9 cellular contexts compared by ENCODE assay signal in the genomic region with DNA sequence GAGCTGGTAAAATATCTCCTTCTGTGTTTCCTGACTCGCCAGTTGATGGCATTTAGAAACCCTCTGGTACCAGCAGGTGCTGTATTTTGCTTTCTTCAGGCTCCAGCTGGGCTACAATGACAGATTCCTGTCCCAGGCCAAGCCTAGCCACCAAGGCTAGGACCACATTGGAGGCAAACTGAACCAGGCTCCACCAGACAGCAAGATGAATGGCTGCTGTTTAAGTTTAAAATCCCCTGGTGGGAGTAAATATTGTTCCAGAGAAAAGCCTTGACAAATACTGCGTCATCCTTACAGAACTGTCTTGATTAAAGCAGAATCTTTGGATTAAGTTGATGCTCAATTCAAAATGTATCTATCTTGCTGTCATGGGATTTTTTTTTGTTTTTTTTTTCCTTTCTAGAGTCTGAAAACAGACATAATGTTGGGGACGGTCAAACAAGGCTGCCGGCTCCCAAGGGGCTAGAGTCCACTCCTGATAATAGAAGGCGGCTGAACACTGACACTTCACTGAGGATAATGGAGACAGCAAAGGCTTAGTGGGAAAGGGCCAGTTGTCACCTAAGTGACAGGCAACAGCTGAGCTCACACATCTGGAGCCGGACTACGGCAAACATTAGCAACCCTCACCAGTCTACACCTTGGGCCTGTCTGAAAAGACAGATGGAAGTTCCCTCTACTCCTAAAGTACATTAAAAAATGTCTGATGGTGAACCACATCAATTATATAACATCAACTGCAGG. TPM values are rescaled to one million over a fixed set of nuclear protein-coding genes. Genes with fewer than 3 reads are reported as not detected.
DNase-seq lines count a peak whose midpoint lies in the region; ATAC-seq and TF ChIP-seq lines count a peak whose summit lies in the region.
"Had no signal": no experiment of that assay in that cellular context is flagged by ENCODE, and none has a peak within 500 bp of the region (broad histone marks: within the 10 kb centered on the region; RNA-seq: fewer than 3 reads in every experiment).

No MANE protein-coding gene starts in this region.

- peaks cover 5% of the 10 kb centered on the region for H3K4me1 ChIP-seq in CD8-positive, alpha-beta T cell (ENCODE audit: insufficient read depth, low read length)
- peaks cover 41% of the 10 kb centered on the region for H3K4me1 ChIP-seq in osteoblast (ENCODE audit: insufficient read depth, low read length)

- no peak overlapping the region for H3K4me3 ChIP-seq in CD8-positive, alpha-beta T cell (ENCODE audit: low read depth, low read length)
- H3K4me3 ChIP-seq in epithelial cell of proximal tubule (ENCODE audit: low read depth, low read length) (peak overlapping the region; percentile 99), osteoblast (ENCODE audit: insufficient read depth, low read length) (peak overlapping the region; percentile 93)

- H3K4me2 ChIP-seq in osteoblast (ENCODE audit: insufficient read depth, low read length) = peak overlapping the region; percentile 72

- no peak for ATAC-seq in CD8-positive, alpha-beta T cell
- ATAC-seq in GM18861 (IDR thresholded peaks at IDR 0.05; ENCODE audit: unreplicated experiment) (no peak), HG02870 (IDR thresholded peaks at IDR 0.05; ENCODE audit: unreplicated experiment) (no peak)

- intact Hi-C loops in CD8-positive, alpha-beta T cell (cut with DNase I, micrococcal nuclease) = no loop called here

- POLR2A ChIA-PET in CD8-positive, alpha-beta T cell (lab: Charles Lee) = no interaction called here

- no peak for TF ChIP-seq CTCF in CD8-positive, alpha-beta T cell (IDR thresholded peaks at IDR 0.05)
- no peak for TF ChIP-seq CTCF in epithelial cell of proximal tubule (conservative IDR thresholded peaks at IDR 0.05; ENCODE audit: low read depth, low read length)
- no peak for TF ChIP-seq CTCF in osteoblast (IDR thresholded peaks at IDR 0.05; ENCODE audit: extremely low read depth, low read depth, low read length)
- TF ChIP-seq CTCF in GM20000 (IDR thresholded peaks at IDR 0.05; ENCODE audit: extremely low read depth, missing control alignments) = no peak

- no peak overlapping the region for H2AFZ ChIP-seq in osteoblast (ENCODE audit: low read length)

- H3K27ac ChIP-seq in CD8-positive, alpha-beta T cell (ENCODE audit: low read depth, low read length) = no peak overlapping the region
- peak overlapping the region; percentile 48 for H3K27ac ChIP-seq in osteoblast (ENCODE audit: low read depth, low read length)

- H3K27ac Mint-ChIP-seq in CD8-positive, alpha-beta T cell = no peak overlapping the region

- H3K9me3 ChIP-seq in CD8-positive, alpha-beta T cell (ENCODE audit: low read length) = no peaks in the 10 kb centered on the region
- H3K9me3 ChIP-seq in osteoblast (ENCODE audit: low read depth, low read length) = no peaks in the 10 kb centered on the region

- no peaks in the 10 kb centered on the region for H3K9me3 Mint-ChIP-seq in CD8-positive, alpha-beta T cell

- H3K27me3 Mint-ChIP-seq in CD8-positive, alpha-beta T cell (ENCODE audit: low read depth) = peaks cover 52% of the 10 kb centered on the region

- no peaks in the 10 kb centered on the region for H3K36me3 ChIP-seq in CD8-positive, alpha-beta T cell (ENCODE audit: insufficient read depth, low read length)
- peaks cover 8% of the 10 kb centered on the region for H3K36me3 ChIP-seq in osteoblast (ENCODE audit: insufficient read depth, low read length)

- no peaks in the 10 kb centered on the region for H3K36me3 Mint-ChIP-seq in CD8-positive, alpha-beta T cell

- peaks cover 44% of the 10 kb centered on the region for H4K20me1 ChIP-seq in osteoblast (ENCODE audit: insufficient read depth, low read length)

- CTCF ChIA-PET in CD8-positive, alpha-beta T cell (lab: Charles Lee) = no interaction called here

- H3K4me1 Mint-ChIP-seq in CD8-positive, alpha-beta T cell (ENCODE audit: low read depth) = peaks cover 23% of the 10 kb centered on the region

- DNase-seq in CD8-positive, alpha-beta T cell = no peak
- DNase-seq in NCI-H748 treated with DMSO at 0.1 percent for 48 hours (lab: John Stamatoyannopoulos, UW) = peak; percentile 78
- DNase-seq in epithelial cell of proximal tubule (ENCODE audit: low read depth) = no peak
- DNase-seq in osteoblast (ENCODE audit: insufficient read length, low spot score, missing footprints) = no peak
- DNase-seq in epidermal melanocyte (ENCODE audit: insufficient read length, low spot score) = no peak
- DNase-seq in GM20000 (ENCODE audit: low spot score) = no peak
- DNase-seq: Karpas-422 had no signal

- peaks cover 59% of the 10 kb centered on the region for H3K79me2 ChIP-seq in osteoblast (ENCODE audit: insufficient read depth, low read length)

- peak overlapping the region; percentile 15 for H3K4me3 Mint-ChIP-seq in CD8-positive, alpha-beta T cell

- peaks cover 18% of the 10 kb centered on the region for H3K27me3 ChIP-seq in CD8-positive, alpha-beta T cell (ENCODE audit: insufficient read depth, low read length)
- H3K27me3 ChIP-seq in osteoblast (ENCODE audit: insufficient read depth, low read length) = peaks cover 6% of the 10 kb centered on the region

RNA-seq across cellular contexts. Expression of a gene that starts 1.8 kb away (rescaled TPM):
- under 1 TPM in 1 of 2 experiments, not detected in 1; 0.22 TPM for total RNA-seq in CD8-positive, alpha-beta T cell
- total RNA-seq in epithelial cell of proximal tubule (11.6 and 22.2 TPM in 2 replicates), osteoblast (13.0 and 14.7 TPM in 2 replicates)

Comparison
In these comparisons a context has a peak if more than half of its experiments do, and no peak if none do; other contexts are left out.
1. RNA of a gene that starts 1.8 kb away (total RNA-seq): 13.0 to 14.7 TPM in osteoblast and 11.6 to 22.2 TPM in epithelial cell of proximal tubule; 0.22 TPM in CD8-positive, alpha-beta T cell; every median in the first group is over 10 times any median in the second.